ENCODE assay signal across 15 cellular contexts in the genomic region with DNA sequence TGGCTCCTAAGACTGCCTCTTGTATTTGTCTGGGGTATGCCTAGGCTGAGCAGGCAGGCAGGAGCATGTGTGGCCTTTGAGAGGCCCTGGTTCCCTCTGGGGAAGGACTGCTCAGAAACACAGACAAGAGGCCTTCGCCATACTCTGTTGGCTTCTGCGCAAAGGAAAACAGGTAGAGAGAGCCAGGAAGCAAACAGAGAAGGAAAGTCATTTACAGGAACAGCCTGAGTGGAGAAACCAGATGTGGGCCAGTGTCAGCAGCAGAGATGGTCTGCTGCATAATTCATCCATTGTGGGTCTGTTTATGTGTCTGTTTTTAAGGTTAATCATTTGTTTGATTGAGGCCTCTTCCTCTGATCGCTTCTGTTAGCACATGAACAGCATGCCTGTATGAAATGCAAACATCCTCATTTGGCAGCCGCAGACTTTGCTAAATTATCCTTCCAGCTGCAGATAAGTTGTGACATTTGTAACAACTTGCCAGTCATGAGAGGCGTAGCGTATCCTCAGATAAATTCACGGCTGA.
DNase-seq lines count a peak whose midpoint lies in the region; ATAC-seq and TF ChIP-seq lines count a peak whose summit lies in the region.
"Had no signal": no experiment of that assay in that cellular context is flagged by ENCODE, and none has a peak within 500 bp of the region (broad histone marks: within the 10 kb centered on the region; RNA-seq: fewer than 3 reads in every experiment).

No MANE protein-coding gene starts in this region.

- DNase-seq in NCI-H146 treated with DMSO at 0.1 percent for 48 hours (lab: John Stamatoyannopoulos, UW; ENCODE audit: unreplicated experiment) (peak; percentile 57), ascending aorta (ENCODE audit: low spot score in 2 of 2) (no peak), kidney tubule cell (ENCODE audit: low spot score) (peak; percentile 43), sigmoid colon (no peak), MV-4-11 (lab: John Stamatoyannopoulos, UW) (no peak), NOMO-1 treated with DMSO at 0.1 percent for 48 hours (lab: John Stamatoyannopoulos, UW; ENCODE audit: unreplicated experiment) (no peak)
- no peak for DNase-seq in activated T-helper 1 cell treated with anti-CD3 and anti-CD28 coated beads, Interleukin-12 subunit alpha, Interleukin-12 subunit beta, Interleukin-2, Interleukin-4 antibody, amounts not matched to agents 30 ng/mL and 10 ng/mL and 1 ng/mL, durations not matched to agents 14 hours and 24 hours and 36 hours (ENCODE audit: low spot score)
- DNase-seq: activated B cell treated with CpG ODN at 0.5 μM for 24 hours; activated CD8-positive, alpha-beta memory T cell treated with anti-CD3 and anti-CD28 coated beads, Interleukin-2, amount 50 U/mL, for 48 hours; dermis blood vessel endothelial cell; NCI-H82; stomach had no signal

- H3K27ac ChIP-seq in ascending aorta (peak overlapping the region; percentile 79 to 81), sigmoid colon (peak overlapping the region in 3 of 4 donors; percentile 43 to 64 (median 64))
- H3K27ac ChIP-seq: SK-N-MC, stomach had no signal

- no peak overlapping the region for H3K27ac Mint-ChIP-seq in activated T-helper 1 cell treated with anti-CD3 and anti-CD28 coated beads, Interleukin-12 subunit alpha, Interleukin-12 subunit beta, Interleukin-2, Interleukin-4 antibody, amounts not matched to agents 30 ng/mL and 10 ng/mL and 1 ng/mL, durations not matched to agents 14 hours and 24 hours and 36 hours
- H3K27ac Mint-ChIP-seq: activated B cell treated with CpG ODN at 0.5 μM for 24 hours, CD14-positive monocyte had no signal

- H3K4me3 ChIP-seq in ascending aorta (no peak overlapping the region), sigmoid colon (no peak overlapping the region)
- H3K4me3 ChIP-seq: SK-N-MC, stomach had no signal

- no peaks in the 10 kb centered on the region for H3K36me3 Mint-ChIP-seq in activated T-helper 1 cell treated with anti-CD3 and anti-CD28 coated beads, Interleukin-12 subunit alpha, Interleukin-12 subunit beta, Interleukin-2, Interleukin-4 antibody, amounts not matched to agents 30 ng/mL and 10 ng/mL and 1 ng/mL, durations not matched to agents 14 hours and 24 hours and 36 hours (ENCODE audit: low read depth)
- H3K36me3 Mint-ChIP-seq: CD14-positive monocyte had no signal

- H3K9me3 ChIP-seq in ascending aorta = no peaks in the 10 kb centered on the region
- H3K9me3 ChIP-seq in sigmoid colon = no peaks in the 10 kb centered on the region
- H3K9me3 ChIP-seq: stomach had no signal

- H3K27me3 Mint-ChIP-seq in activated T-helper 1 cell treated with anti-CD3 and anti-CD28 coated beads, Interleukin-12 subunit alpha, Interleukin-12 subunit beta, Interleukin-2, Interleukin-4 antibody, amounts not matched to agents 30 ng/mL and 10 ng/mL and 1 ng/mL, durations not matched to agents 14 hours and 24 hours and 36 hours (ENCODE audit: insufficient read depth) = peaks cover 11% of the 10 kb centered on the region

- H3K4me1 Mint-ChIP-seq in activated T-helper 1 cell treated with anti-CD3 and anti-CD28 coated beads, Interleukin-12 subunit alpha, Interleukin-12 subunit beta, Interleukin-2, Interleukin-4 antibody, amounts not matched to agents 30 ng/mL and 10 ng/mL and 1 ng/mL, durations not matched to agents 14 hours and 24 hours and 36 hours (ENCODE audit: low read depth) = no peaks in the 10 kb centered on the region
- H3K4me1 Mint-ChIP-seq: activated B cell treated with CpG ODN at 0.5 μM for 24 hours, CD14-positive monocyte had no signal

- H3K36me3 ChIP-seq in ascending aorta (no peaks in the 10 kb centered on the region), sigmoid colon (no peaks in the 10 kb centered on the region)
- H3K36me3 ChIP-seq: stomach had no signal

- no peak for TF ChIP-seq POLR2A in sigmoid colon (IDR thresholded peaks at IDR 0.05)

- H3K4me1 ChIP-seq in ascending aorta (peaks cover 14 to 25% of the 10 kb centered on the region in 2 donors), sigmoid colon (peaks cover 0 to 58% (median 39%) of the 10 kb centered on the region in 4 donors)

- H3K27me3 ChIP-seq in ascending aorta (no peaks in the 10 kb centered on the region), sigmoid colon (no peaks in the 10 kb centered on the region)
- H3K27me3 ChIP-seq: stomach had no signal

- no peak for TF ChIP-seq EP300 in sigmoid colon (IDR thresholded peaks at IDR 0.05)

- ATAC-seq in HG02798 (IDR thresholded peaks at IDR 0.05; ENCODE audit: poor library complexity, unreplicated experiment) = no peak

- no peak overlapping the region for H3K4me3 Mint-ChIP-seq in activated T-helper 1 cell treated with anti-CD3 and anti-CD28 coated beads, Interleukin-12 subunit alpha, Interleukin-12 subunit beta, Interleukin-2, Interleukin-4 antibody, amounts not matched to agents 30 ng/mL and 10 ng/mL and 1 ng/mL, durations not matched to agents 14 hours and 24 hours and 36 hours
- H3K4me3 Mint-ChIP-seq: activated B cell treated with CpG ODN at 0.5 μM for 24 hours, CD14-positive monocyte had no signal

- intact Hi-C loops in ascending aorta (cut with DNase I) (loop anchor here (2.0 to 5.0 kb wide), 2 partner anchors 26 to 85 kb away; no protein-coding TSS in a partner anchor), sigmoid colon (cut with DNase I) (no loop called here)
- intact Hi-C loops in activated T-helper 1 cell treated with anti-CD3 and anti-CD28 coated beads, Interleukin-12 subunit alpha, Interleukin-12 subunit beta, Interleukin-2, Interleukin-4 antibody, amounts not matched to agents 30 ng/mL and 10 ng/mL and 1 ng/mL, durations not matched to agents 14 hours and 24 hours and 36 hours (cut with micrococcal nuclease) = no loop called here

- TF ChIP-seq CTCF in ascending aorta (IDR thresholded peaks at IDR 0.05) = no peak
- no peak for TF ChIP-seq CTCF in sigmoid colon (IDR thresholded peaks at IDR 0.05)

- 9 to 58% methylated on average over 7 of the region's 7 CpGs for WGBS in sigmoid colon, 2 donors

- H3K9me3 Mint-ChIP-seq in activated T-helper 1 cell treated with anti-CD3 and anti-CD28 coated beads, Interleukin-12 subunit alpha, Interleukin-12 subunit beta, Interleukin-2, Interleukin-4 antibody, amounts not matched to agents 30 ng/mL and 10 ng/mL and 1 ng/mL, durations not matched to agents 14 hours and 24 hours and 36 hours = no peaks in the 10 kb centered on the region
- H3K9me3 Mint-ChIP-seq: activated B cell treated with CpG ODN at 0.5 μM for 24 hours, CD14-positive monocyte had no signal

Comparison
In these comparisons a context has a peak if more than half of its experiments do, and no peak if none do; other contexts are left out.
1. DNase-seq: peak in NCI-H146 treated with DMSO at 0.1 percent for 48 hours (single experiment) and kidney tubule cell (single experiment); none in ascending aorta (0 of 2), sigmoid colon (single experiment), MV-4-11 (single experiment), NOMO-1 treated with DMSO at 0.1 percent for 48 hours (single experiment) and activated T-helper 1 cell treated with anti-CD3 and anti-CD28 coated beads, Interleukin-12 subunit alpha, Interleukin-12 subunit beta, Interleukin-2, Interleukin-4 antibody, amounts not matched to agents 30 ng/mL and 10 ng/mL and 1 ng/mL, durations not matched to agents 14 hours and 24 hours and 36 hours (single experiment).